23 cellular contexts compared by ENCODE assay signal in genomic region chr11:16963316-16963876, GRCh38. TPM values are rescaled to one million over a fixed set of nuclear protein-coding genes. Genes with fewer than 3 reads are reported as not detected.
"Had no signal": no experiment of that assay in that cellular context is flagged by ENCODE, and none has a peak within 500 bp of the region (broad histone marks: within the 10 kb centered on the region; RNA-seq: fewer than 3 reads in every experiment).

No MANE protein-coding gene starts in this region.

- H3K27ac ChIP-seq: SJCRH30 had no signal

- DNase-seq: Karpas-422; KBM-7; MG63; NCI-H1092 treated with DMSO at 0.1 percent for 48 hours; NCI-H1436 treated with DMSO at 0.1 percent for 48 hours; NCI-H1694; NCI-H187 treated with DMSO at 0.1 percent for 48 hours; NCI-H2029 treated with DMSO at 0.1 percent for 48 hours; NCI-H2107; NCI-H2227 treated with DMSO at 0.1 percent for 48 hours; NCI-H446; NCI-H510A; NCI-H524 treated with DMSO at 0.1 percent for 48 hours; NCI-H69; NCI-H774; NK-92 treated with Interleukin-12 subunit alpha and Interleukin-12 subunit beta, amount 100 ng/mL, for 24 hours; PC-3; SHP77 treated with DMSO at 0.1 percent for 48 hours; SJCRH30 had no signal

- H3K9me3 ChIP-seq: MG63, SJCRH30 had no signal

- ATAC-seq: Panc1, PC-3, Right ventricle myocardium inferior, SK-N-SH treated with all-trans-retinoic acid at 6 μM for 48 hours had no signal

- H3K27me3 ChIP-seq: MG63, SJCRH30 had no signal

- H3K4me3 ChIP-seq: MG63, SJCRH30 had no signal

- H3K4me1 ChIP-seq: SJCRH30 had no signal

- H3K36me3 ChIP-seq: MG63, SJCRH30 had no signal

RNA-seq across cellular contexts. Expression of gene PLEKHA7, which starts 50.8 kb away (rescaled TPM):
- total RNA-seq: RPMI7951, SJCRH30 had no signal
